In genomic region chr11:1693327-1694063, GRCh38 we compare ENCODE assay signal across 8 cellular contexts. TPM values are rescaled to one million over a fixed set of nuclear protein-coding genes. Genes with fewer than 3 reads are reported as not detected.
DNase-seq lines count a peak whose midpoint lies in the region; ATAC-seq, FAIRE-seq and TF ChIP-seq lines count a peak whose summit lies in the region.

No MANE protein-coding gene starts in this region.

- no peaks in the 10 kb centered on the region for H3K36me3 ChIP-seq in hepatocyte (replicated peaks; ENCODE audit: insufficient read depth, low read depth)
- no peaks in the 10 kb centered on the region for H3K36me3 ChIP-seq in rectal smooth muscle tissue (ENCODE audit: control insufficient read depth, insufficient read depth, low read length)

- in situ Hi-C loops in astrocyte of the spinal cord (cut with HindIII; ENCODE audit: low sequenced_read_pairs), result no loop called here

- FAIRE-seq in urothelium cell line (lab: Jason Lieb, UNC), result no peak

- 26% methylated on average over 27 of the region's 37 CpGs for WGBS in hepatocyte (ENCODE audit: low lambda C conversion rate, missing lambda C conversion rate)

- H3K4me3 ChIP-seq in GM12865 (ENCODE audit: low read depth, low read length) (no peak overlapping the region), astrocyte of the spinal cord (ENCODE audit: low read depth, low read length) (peak overlapping the region; percentile 38), hepatocyte (no peak overlapping the region), rectal smooth muscle tissue (ENCODE audit: low read length) (peak overlapping the region; percentile 80)

- peak overlapping the region; percentile 36 for H3K9ac ChIP-seq in rectal smooth muscle tissue (ENCODE audit: low read length)

- H4K20me1 ChIP-seq in hepatocyte (ENCODE audit: insufficient read depth, poor library complexity, severe bottlenecking), result no peaks in the 10 kb centered on the region

- ATAC-seq in GM21619 (IDR thresholded peaks at IDR 0.05; ENCODE audit: unreplicated experiment), result no peak

- peak overlapping the region; percentile 63 for H3K4me2 ChIP-seq in hepatocyte

- H3K9me2 ChIP-seq in hepatocyte (replicated peaks; ENCODE audit: insufficient read depth), result no peaks in the 10 kb centered on the region

- no peaks in the 10 kb centered on the region for H3K79me2 ChIP-seq in hepatocyte

- H3K4me1 ChIP-seq in hepatocyte (ENCODE audit: insufficient read depth) (peaks cover 38% of the 10 kb centered on the region), rectal smooth muscle tissue (ENCODE audit: control insufficient read depth, insufficient read depth, low read length) (no peaks in the 10 kb centered on the region)

- peak; percentile 64 for DNase-seq in GM12865 (ENCODE audit: low read depth)
- DNase-seq in NAMALWA (ENCODE audit: low spot score), result peak; percentile 70
- DNase-seq in T1000 (lab: John Stamatoyannopoulos, UW), result peak; percentile 27
- peak; percentile 74 for DNase-seq in astrocyte of the spinal cord (ENCODE audit: low read depth, low spot score)
- DNase-seq in hepatocyte (ENCODE audit: low spot score), result peak; percentile 86
- peak; percentile 82 for DNase-seq in urothelium cell line (ENCODE audit: low spot score)

- H3K27ac ChIP-seq in hepatocyte, result peak overlapping the region; percentile 62
- H3K27ac ChIP-seq in rectal smooth muscle tissue (ENCODE audit: low read depth, low read length), result peak overlapping the region; percentile 41

- H2AFZ ChIP-seq in hepatocyte, result peak overlapping the region; percentile 77

- H3K27me3 ChIP-seq in hepatocyte (no peaks in the 10 kb centered on the region), rectal smooth muscle tissue (ENCODE audit: control insufficient read depth, insufficient read depth, low read length) (peaks cover 3% of the 10 kb centered on the region)

- no peaks in the 10 kb centered on the region for H3K9me3 ChIP-seq in hepatocyte (ENCODE audit: low read depth)

- TF ChIP-seq CTCF in GM12865 (IDR thresholded peaks at IDR 0.05; ENCODE audit: insufficient read depth, low read depth, low read length, missing control alignments) (peak; percentile 92), astrocyte of the spinal cord (IDR thresholded peaks at IDR 0.05; ENCODE audit: low read depth, low read length) (peak; percentile 98), hepatocyte (IDR thresholded peaks at IDR 0.05; ENCODE audit: poor library complexity) (peak; percentile 97)

RNA-seq across cellular contexts. Expression of gene KRTAP5-6, which starts 3.5 kb away (rescaled TPM):
- total RNA-seq in hepatocyte, result not detected in 2 replicates
- polyA plus RNA-seq in hepatocyte, result not detected in 2 replicates

RNA-seq across cellular contexts. Expression of gene IFITM10, which starts 56.9 kb away (rescaled TPM):
- total RNA-seq in hepatocyte, result 1.1 and 1.4 TPM in 2 replicates
- 0.89 and 1.9 TPM in 2 replicates for polyA plus RNA-seq in hepatocyte

Comparison
In these comparisons a context has a peak if more than half of its experiments do, and no peak if none do; other contexts are left out.
1. DNase-seq: peak in every context shown above with its lines; median percentile 86 in hepatocyte; 82 in urothelium cell line; 74 in astrocyte of the spinal cord; 70 in NAMALWA; 64 in GM12865; 27 in T1000.
2. H3K4me3 ChIP-seq: peak in astrocyte of the spinal cord (single experiment) and rectal smooth muscle tissue (single experiment); none in GM12865 (single experiment) and hepatocyte (single experiment).
3. Peak in every context shown above with its lines, with median percentiles within 50 percentile points of each other: CTCF ChIP-seq.